Comparison of ENCODE assay signal across 22 cellular contexts in the genomic region with DNA sequence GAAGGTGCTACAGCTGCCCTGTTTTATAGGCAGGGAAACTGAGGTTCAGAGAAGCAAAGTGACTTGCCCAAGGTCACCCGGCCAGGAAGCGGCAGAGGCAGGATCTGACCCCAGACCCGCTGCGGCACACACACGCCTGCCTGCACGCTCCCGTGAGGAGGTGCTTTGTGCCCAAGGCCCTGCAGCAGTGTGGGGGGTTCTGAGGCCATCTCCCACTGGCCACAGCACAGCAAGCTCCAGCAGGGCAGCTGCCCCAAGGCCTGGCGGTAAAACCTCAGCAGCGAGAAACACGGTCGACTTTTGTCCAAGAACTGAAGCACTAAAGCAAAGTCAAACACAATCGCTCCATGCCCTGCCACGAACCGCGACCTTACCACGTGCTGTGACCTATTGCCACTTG.
"Had no signal": no experiment of that assay in that cellular context is flagged by ENCODE, and none has a peak within 500 bp of the region (broad histone marks: within the 10 kb centered on the region; RNA-seq: fewer than 3 reads in every experiment).

No MANE protein-coding gene starts in this region.

- H3K4me2 ChIP-seq: hepatocyte had no signal

- H3K27me3 ChIP-seq: dorsolateral prefrontal cortex, esophagus muscularis mucosa, gastroesophageal sphincter, heart left ventricle, hepatocyte, left lung had no signal

- FAIRE-seq: colon, endothelial cell of umbilical vein, frontal cortex had no signal

- ATAC-seq: foreskin keratinocyte, gastroesophageal sphincter, heart left ventricle, left cardiac atrium, left lung, left ventricle myocardium superior, lower lobe of right lung, mucosa of descending colon had no signal

- H2AFZ ChIP-seq: hepatocyte had no signal

- H3K4me1 ChIP-seq: foreskin keratinocyte, gastroesophageal sphincter, left lung, lower lobe of right lung had no signal

- H3K36me3 ChIP-seq: gastroesophageal sphincter, heart left ventricle, left lung, lower lobe of right lung had no signal

- DNase-seq: dermis blood vessel endothelial cell; dorsolateral prefrontal cortex; effector CD4-positive, alpha-beta T cell; effector memory CD4-positive, alpha-beta T cell; foreskin keratinocyte; heart left ventricle; hypothalamus; immature natural killer cell; islet precursor cell; left cardiac atrium; left ventricle myocardium superior; lower lobe of right lung; mesenchymal stem cell; mucosa of descending colon had no signal

- H3K4me3 ChIP-seq: coronary artery, dorsolateral prefrontal cortex, esophagus muscularis mucosa, gastroesophageal sphincter, heart left ventricle, hepatocyte, left lung, lower lobe of right lung, mucosa of descending colon had no signal

- H3K27ac ChIP-seq: coronary artery, dorsolateral prefrontal cortex, esophagus muscularis mucosa, foreskin keratinocyte, gastroesophageal sphincter, heart left ventricle, hepatocyte, left lung, lower lobe of right lung had no signal

- H3K9me3 ChIP-seq: esophagus muscularis mucosa, gastroesophageal sphincter, heart left ventricle, left lung, lower lobe of right lung, mucosa of descending colon had no signal
